In the genomic region with DNA sequence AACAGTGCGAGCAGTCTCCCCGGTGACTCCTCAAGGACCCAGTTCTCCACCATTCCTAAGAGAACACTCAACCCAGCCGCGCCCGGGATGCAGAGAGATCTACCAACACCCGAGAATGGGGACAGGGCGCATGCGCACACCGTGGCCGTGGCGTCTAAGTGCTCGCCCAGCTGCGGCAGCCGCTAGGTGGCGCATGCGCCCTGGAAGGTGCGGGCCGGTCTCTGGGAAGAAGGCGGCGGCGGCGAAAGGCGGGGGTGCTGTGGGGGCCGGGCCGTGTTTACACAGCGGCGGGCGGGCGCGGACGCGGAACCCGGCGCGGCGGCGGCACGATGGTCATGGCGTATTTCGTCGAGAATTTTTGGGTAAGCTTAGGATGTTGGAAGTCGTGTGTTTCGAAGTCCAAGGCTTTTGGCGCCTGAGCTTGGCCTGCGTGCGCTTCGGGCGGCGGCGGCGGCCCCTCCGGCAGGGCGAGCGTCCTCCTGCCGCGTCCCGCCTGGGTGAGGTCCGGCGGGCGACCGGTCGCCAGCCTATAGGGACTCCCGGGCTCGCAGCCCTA, we compare ENCODE assay signal across 8 cellular contexts. TPM values are rescaled to one million over a fixed set of nuclear protein-coding genes. Genes with fewer than 3 reads are reported as not detected.
DNase-seq lines count a peak whose midpoint lies in the region; ATAC-seq and TF ChIP-seq lines count a peak whose summit lies in the region.

A gene with protein sequence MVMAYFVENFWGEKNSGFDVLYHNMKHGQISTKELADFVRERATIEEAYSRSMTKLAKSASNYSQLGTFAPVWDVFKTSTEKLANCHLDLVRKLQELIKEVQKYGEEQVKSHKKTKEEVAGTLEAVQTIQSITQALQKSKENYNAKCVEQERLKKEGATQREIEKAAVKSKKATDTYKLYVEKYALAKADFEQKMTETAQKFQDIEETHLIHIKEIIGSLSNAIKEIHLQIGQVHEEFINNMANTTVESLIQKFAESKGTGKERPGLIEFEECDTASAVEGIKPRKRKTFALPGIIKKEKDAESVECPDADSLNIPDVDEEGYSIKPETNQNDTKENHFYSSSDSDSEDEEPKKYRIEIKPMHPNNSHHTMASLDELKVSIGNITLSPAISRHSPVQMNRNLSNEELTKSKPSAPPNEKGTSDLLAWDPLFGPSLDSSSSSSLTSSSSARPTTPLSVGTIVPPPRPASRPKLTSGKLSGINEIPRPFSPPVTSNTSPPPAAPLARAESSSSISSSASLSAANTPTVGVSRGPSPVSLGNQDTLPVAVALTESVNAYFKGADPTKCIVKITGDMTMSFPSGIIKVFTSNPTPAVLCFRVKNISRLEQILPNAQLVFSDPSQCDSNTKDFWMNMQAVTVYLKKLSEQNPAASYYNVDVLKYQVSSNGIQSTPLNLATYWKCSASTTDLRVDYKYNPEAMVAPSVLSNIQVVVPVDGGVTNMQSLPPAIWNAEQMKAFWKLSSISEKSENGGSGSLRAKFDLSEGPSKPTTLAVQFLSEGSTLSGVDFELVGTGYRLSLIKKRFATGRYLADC (plus strand): TSS at position 274 of the 556 bp plus-strand sequence. CDS start 56 bp downstream, at position 330.

- H3K9ac ChIP-seq in liver (ENCODE audit: low read depth in 1 of 2, low read length in 2 of 2), result peak within 1 kb of the TSS; percentile 90 to 92

- peak; percentile 90 for TF ChIP-seq CTCF in liver (IDR thresholded peaks at IDR 0.05; ENCODE audit: low read depth, low read length, missing input control)

- no peaks in the 10 kb centered on the region for H3K36me3 ChIP-seq in liver (ENCODE audit: control insufficient read depth in 4 of 4, insufficient read depth in 3 of 4, low read depth in 1 of 4, low read length in 3 of 4)

- H3K9me3 ChIP-seq in liver (ENCODE audit: control insufficient read depth in 4 of 4, low read length in 3 of 4), result no peaks in the 10 kb centered on the region

- H3K27ac ChIP-seq in liver (ENCODE audit: low read depth in 1 of 2, low read length in 2 of 2), result peak within 1 kb of the TSS; percentile 85 to 97

- ATAC-seq in GM19395 (IDR thresholded peaks at IDR 0.05; ENCODE audit: unreplicated experiment), result peak; percentile 92
- peak; percentile 39 for ATAC-seq in HG03558 (IDR thresholded peaks at IDR 0.05; ENCODE audit: extremely low read depth, unreplicated experiment)

- DNase-seq in CD1c-positive myeloid dendritic cell (ENCODE audit: extremely low spot score) (peak; percentile 98), NCI-H748 treated with DMSO at 0.1 percent for 48 hours (lab: John Stamatoyannopoulos, UW) (peak; percentile 94), dermis microvascular lymphatic vessel endothelial cell (ENCODE audit: low read depth in 2 of 2) (peak; percentile 87 to 96)
- peak; percentile 96 to 97 for DNase-seq in activated CD4-positive, alpha-beta T cell treated with anti-CD3 and anti-CD28 coated beads, Interleukin-2, amount 50 U/mL, for 48 hours
- peak; percentile 98 for DNase-seq in stimulated activated CD4-positive, alpha-beta T cell treated with anti-CD3 and anti-CD28 coated beads, Interleukin-4, amount 100 ng/mL, for 1 hour

- H3K4me1 ChIP-seq in liver (ENCODE audit: control insufficient read depth in 4 of 4, insufficient read depth in 4 of 4, low read length in 3 of 4), result peaks cover 0 to 34% (median 11%) of the 10 kb centered on the region in 4 donors

- under 1% methylated on average over 64 of the region's 64 CpGs for WGBS in liver

- peak; percentile 74 to 77 for TF ChIP-seq RAD21 in liver (IDR thresholded peaks at IDR 0.05)

- H3K27me3 ChIP-seq in liver (ENCODE audit: control insufficient read depth in 4 of 4, insufficient read depth in 4 of 4, low read length in 3 of 4), result no peaks in the 10 kb centered on the region

- peak within 1 kb of the TSS; percentile 91 to 98 (median 94) for H3K4me3 ChIP-seq in liver (ENCODE audit: low read depth in 1 of 3, low read length in 3 of 3)

TF ChIP-seq in liver, 16 proteins besides CTCF, POLR2A, EP300 and RAD21:
- no peak for TF ChIP-seq HNF4A (conservative IDR thresholded peaks at IDR 0.05)
- TF ChIP-seq GABPA (IDR thresholded peaks at IDR 0.05 in 1 of 2, conservative IDR thresholded peaks at IDR 0.05 in 1 of 2), result no peak
- TF ChIP-seq, protein P1, sequence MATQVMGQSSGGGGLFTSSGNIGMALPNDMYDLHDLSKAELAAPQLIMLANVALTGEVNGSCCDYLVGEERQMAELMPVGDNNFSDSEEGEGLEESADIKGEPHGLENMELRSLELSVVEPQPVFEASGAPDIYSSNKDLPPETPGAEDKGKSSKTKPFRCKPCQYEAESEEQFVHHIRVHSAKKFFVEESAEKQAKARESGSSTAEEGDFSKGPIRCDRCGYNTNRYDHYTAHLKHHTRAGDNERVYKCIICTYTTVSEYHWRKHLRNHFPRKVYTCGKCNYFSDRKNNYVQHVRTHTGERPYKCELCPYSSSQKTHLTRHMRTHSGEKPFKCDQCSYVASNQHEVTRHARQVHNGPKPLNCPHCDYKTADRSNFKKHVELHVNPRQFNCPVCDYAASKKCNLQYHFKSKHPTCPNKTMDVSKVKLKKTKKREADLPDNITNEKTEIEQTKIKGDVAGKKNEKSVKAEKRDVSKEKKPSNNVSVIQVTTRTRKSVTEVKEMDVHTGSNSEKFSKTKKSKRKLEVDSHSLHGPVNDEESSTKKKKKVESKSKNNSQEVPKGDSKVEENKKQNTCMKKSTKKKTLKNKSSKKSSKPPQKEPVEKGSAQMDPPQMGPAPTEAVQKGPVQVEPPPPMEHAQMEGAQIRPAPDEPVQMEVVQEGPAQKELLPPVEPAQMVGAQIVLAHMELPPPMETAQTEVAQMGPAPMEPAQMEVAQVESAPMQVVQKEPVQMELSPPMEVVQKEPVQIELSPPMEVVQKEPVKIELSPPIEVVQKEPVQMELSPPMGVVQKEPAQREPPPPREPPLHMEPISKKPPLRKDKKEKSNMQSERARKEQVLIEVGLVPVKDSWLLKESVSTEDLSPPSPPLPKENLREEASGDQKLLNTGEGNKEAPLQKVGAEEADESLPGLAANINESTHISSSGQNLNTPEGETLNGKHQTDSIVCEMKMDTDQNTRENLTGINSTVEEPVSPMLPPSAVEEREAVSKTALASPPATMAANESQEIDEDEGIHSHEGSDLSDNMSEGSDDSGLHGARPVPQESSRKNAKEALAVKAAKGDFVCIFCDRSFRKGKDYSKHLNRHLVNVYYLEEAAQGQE (IDR thresholded peaks at IDR 0.05), result no peak
- TF ChIP-seq ATF3 (IDR thresholded peaks at IDR 0.05), result no peak
- TF ChIP-seq TAF1 (conservative IDR thresholded peaks at IDR 0.05), result no peak
- TF ChIP-seq SP1 (IDR thresholded peaks at IDR 0.05), result no peak
- TF ChIP-seq FOXA2 (IDR thresholded peaks at IDR 0.05), result peak; percentile 78
- no peak for TF ChIP-seq HNF4G (IDR thresholded peaks at IDR 0.05)
- no peak for TF ChIP-seq JUND (IDR thresholded peaks at IDR 0.05)
- no peak for TF ChIP-seq NR2F2 (IDR thresholded peaks at IDR 0.05)
- TF ChIP-seq ZBTB33 (IDR thresholded peaks at IDR 0.05), result peak; percentile 16
- TF ChIP-seq EGR1 (IDR thresholded peaks at IDR 0.05; ENCODE audit: low read depth in 2 of 2), result no peak
- peak; percentile 66 for TF ChIP-seq FOXA1 (IDR thresholded peaks at IDR 0.05)
- no peak for TF ChIP-seq RXRA (IDR thresholded peaks at IDR 0.05)
- peak; percentile 90 for TF ChIP-seq YY1 (IDR thresholded peaks at IDR 0.05)
- peak; percentile 38 for TF ChIP-seq MAX (IDR thresholded peaks at IDR 0.05)

RNA-seq across cellular contexts. Expression of the gene that starts here (rescaled TPM):
- total RNA-seq in dermis microvascular lymphatic vessel endothelial cell, result 27.3 and 31.6 TPM in 2 replicates
- total RNA-seq in liver, result 10 to 100 TPM; 12.0 to 37.5 TPM
- polyA plus RNA-seq in liver, result 1 to 10 TPM; 5.3 to 6.7 TPM

Comparison
In these comparisons a context has a peak if more than half of its experiments do, and no peak if none do; other contexts are left out.
1. Peak in every context shown above with its lines: DNase-seq, ATAC-seq, H3K4me3 ChIP-seq and H3K27ac ChIP-seq.